ENCODE assay signal across 21 cellular contexts in the genomic region with DNA sequence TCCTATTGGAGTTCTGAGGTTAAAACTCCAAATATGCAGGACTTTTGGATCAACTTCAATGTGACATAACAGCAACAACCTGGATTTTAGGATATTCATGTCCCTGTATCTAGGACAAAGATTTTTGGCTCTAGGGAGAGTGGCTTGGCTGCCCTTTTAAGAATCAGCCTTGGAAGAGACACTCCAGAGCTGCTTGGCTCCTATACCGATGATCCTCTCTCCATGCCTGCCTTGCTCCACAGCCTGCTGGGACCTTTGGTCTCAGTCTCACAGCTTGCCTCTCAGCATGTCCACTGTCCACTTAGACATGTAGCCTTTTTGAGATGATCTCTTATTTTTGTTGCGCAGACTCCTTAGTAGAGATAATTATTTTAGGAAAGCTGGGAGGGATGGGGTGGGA. TPM values are rescaled to one million over a fixed set of nuclear protein-coding genes. Genes with fewer than 3 reads are reported as not detected.
DNase-seq lines count a peak whose midpoint lies in the region; ATAC-seq and TF ChIP-seq lines count a peak whose summit lies in the region.
"Had no signal": no experiment of that assay in that cellular context is flagged by ENCODE, and none has a peak within 500 bp of the region (broad histone marks: within the 10 kb centered on the region; RNA-seq: fewer than 3 reads in every experiment).

No MANE protein-coding gene starts in this region.

- no TSS peak for BruUV-seq in PC-9 (replicated peaks; lab: Mats Ljungman, UMichigan)

- no peak overlapping the region for H2AFZ ChIP-seq in PC-9
- H2AFZ ChIP-seq in hepatocyte, result no peak overlapping the region

- H3F3A ChIP-seq in PC-9 (ENCODE audit: insufficient read depth, low read depth), result peaks cover 16% of the 10 kb centered on the region; the same call in 1 of the 2 replicates

- no peaks in the 10 kb centered on the region for H3K27me3 Mint-ChIP-seq in activated T-cell treated with anti-CD3 and anti-CD28 coated beads, Interleukin-2, amount 50 U/mL, for 72 hours (ENCODE audit: low read depth)

- peaks cover 37% of the 10 kb centered on the region for H3K4me1 Mint-ChIP-seq in activated T-cell treated with anti-CD3 and anti-CD28 coated beads, Interleukin-2, amount 50 U/mL, for 72 hours (ENCODE audit: low read depth)

- H3K4me2 ChIP-seq in PC-9, result no peak overlapping the region
- H3K4me2 ChIP-seq in hepatocyte, result no peak overlapping the region

- H3K4me3 Mint-ChIP-seq in activated T-cell treated with anti-CD3 and anti-CD28 coated beads, Interleukin-2, amount 50 U/mL, for 72 hours, result no peak overlapping the region
- H3K4me3 Mint-ChIP-seq: CD14-positive monocyte had no signal

- no peaks in the 10 kb centered on the region for H3K9me3 Mint-ChIP-seq in activated T-cell treated with anti-CD3 and anti-CD28 coated beads, Interleukin-2, amount 50 U/mL, for 72 hours

- no peaks in the 10 kb centered on the region for H4K20me1 ChIP-seq in PC-9 (ENCODE audit: insufficient read depth)
- no peaks in the 10 kb centered on the region for H4K20me1 ChIP-seq in hepatocyte (ENCODE audit: insufficient read depth, poor library complexity, severe bottlenecking)

- H3K27me3 ChIP-seq in PC-9 (ENCODE audit: insufficient read depth, low read depth) (no peaks in the 10 kb centered on the region), hepatocyte (no peaks in the 10 kb centered on the region), breast epithelium (no peaks in the 10 kb centered on the region)
- H3K27me3 ChIP-seq: SJSA1 had no signal

- TF ChIP-seq CTCF in PC-9 (conservative IDR thresholded peaks at IDR 0.05), result no peak
- no peak for TF ChIP-seq CTCF in hepatocyte (IDR thresholded peaks at IDR 0.05; ENCODE audit: poor library complexity)
- TF ChIP-seq CTCF in breast epithelium (IDR thresholded peaks at IDR 0.05), result no peak

- no peak overlapping the region for H3K27ac Mint-ChIP-seq in activated T-cell treated with anti-CD3 and anti-CD28 coated beads, Interleukin-2, amount 50 U/mL, for 72 hours

- H3K36me3 ChIP-seq in PC-9 (ENCODE audit: low read depth) (no peaks in the 10 kb centered on the region), hepatocyte (replicated peaks; ENCODE audit: insufficient read depth, low read depth) (no peaks in the 10 kb centered on the region), breast epithelium (no peaks in the 10 kb centered on the region)
- H3K36me3 ChIP-seq: SJSA1 had no signal

- H3K4me1 ChIP-seq in PC-9 (replicated peaks; ENCODE audit: insufficient read depth) (peaks cover 19% of the 10 kb centered on the region), hepatocyte (ENCODE audit: insufficient read depth) (no peaks in the 10 kb centered on the region), breast epithelium (no peaks in the 10 kb centered on the region)
- H3K4me1 ChIP-seq: SJSA1 had no signal

- H3K27ac ChIP-seq in PC-9 (0 out of 2 replicates have a peak overlapping the region, but pooled peaks have one; percentile 84), hepatocyte (peak overlapping the region; percentile 39), breast epithelium (no peak overlapping the region)
- H3K27ac ChIP-seq: SJSA1 had no signal

- POLR2A ChIA-PET in PC-9 (lab: Charles Lee; ENCODE audit: unreplicated experiment), result no interaction called here

- TF ChIP-seq POLR2A in breast epithelium (IDR thresholded peaks at IDR 0.05), result no peak

- H3K9me3 ChIP-seq in PC-9 (ENCODE audit: insufficient read depth, low read depth) (no peaks in the 10 kb centered on the region), hepatocyte (ENCODE audit: low read depth) (no peaks in the 10 kb centered on the region), breast epithelium (no peaks in the 10 kb centered on the region)
- H3K9me3 ChIP-seq: SJSA1 had no signal

- WGBS in hepatocyte (ENCODE audit: low lambda C conversion rate, missing lambda C conversion rate), result 94% methylated on average over 2 of the region's 2 CpGs

- H3K79me2 ChIP-seq in PC-9 (ENCODE audit: low read depth), result no peaks in the 10 kb centered on the region
- H3K79me2 ChIP-seq in hepatocyte, result no peaks in the 10 kb centered on the region

- intact Hi-C loops in left ventricle myocardium superior (cut with micrococcal nuclease) (no loop called here), Right ventricle myocardium inferior (cut with DNase I) (loop anchor here (10.0 kb wide), 1 partner anchor 49 kb away; a partner anchor contains a TSS), PC-9 (cut with micrococcal nuclease; ENCODE audit: unreplicated experiment) (no loop called here), breast epithelium (cut with DNase I; ENCODE audit: low total_unique reads) (no loop called here), posterior cingulate gyrus (cut with DNase I) (no loop called here)

- H3K9me2 ChIP-seq in PC-9 (ENCODE audit: insufficient read depth) (no peaks in the 10 kb centered on the region), hepatocyte (replicated peaks; ENCODE audit: insufficient read depth) (no peaks in the 10 kb centered on the region)

- H3K36me3 Mint-ChIP-seq in activated T-cell treated with anti-CD3 and anti-CD28 coated beads, Interleukin-2, amount 50 U/mL, for 72 hours (ENCODE audit: insufficient read depth in 2 of 2), result no peaks in the 10 kb centered on the region

- ATAC-seq in left ventricle myocardium superior, result peak; percentile 47
- no peak for ATAC-seq in Right ventricle myocardium inferior
- no peak for ATAC-seq in activated T-cell treated with anti-CD3 and anti-CD28 coated beads, Interleukin-2, amount 50 U/mL, for 72 hours (replicated peaks in 1 of 2)

- H3K4me3 ChIP-seq in PC-9, result no peak overlapping the region
- H3K4me3 ChIP-seq in hepatocyte, result no peak overlapping the region
- no peak overlapping the region for H3K4me3 ChIP-seq in breast epithelium
- H3K4me3 ChIP-seq: SJSA1 had no signal

- CTCF ChIA-PET in PC-9 (lab: Charles Lee), result interaction anchor here (0.6 kb wide), 1 partner anchor 288 kb away, joined by 4 read pairs; no protein-coding TSS in a partner anchor

- DNase-seq in left ventricle myocardium superior, result no peak
- no peak for DNase-seq in Right ventricle myocardium inferior (ENCODE audit: missing footprints)
- DNase-seq in PC-9, result no peak
- no peak for DNase-seq in hepatocyte (ENCODE audit: low spot score)
- DNase-seq in activated T-cell treated with anti-CD3 and anti-CD28 coated beads, Interleukin-2, amount 50 U/mL, for 72 hours, result no peak
- no peak for DNase-seq in breast epithelium (ENCODE audit: low spot score in 2 of 2)
- DNase-seq in posterior cingulate gyrus, result no peak
- DNase-seq: Calu3; DMS53; H7; NCI-H1417 treated with DMSO at 0.1 percent for 48 hours; NCI-H2029; NCI-H2171; NCI-H446; NCI-H69; NK-92 treated with Interleukin-12 subunit alpha and Interleukin-12 subunit beta, amount 100 ng/mL, for 24 hours; RPMI8226 had no signal

RNA-seq across cellular contexts. Expression of a gene that starts 4.5 kb away (rescaled TPM):
- total RNA-seq in left ventricle myocardium superior (6.2 TPM), Right ventricle myocardium inferior (6.3 TPM), PC-9 (2021) (0.63 and 1.2 TPM in 2 replicates), hepatocyte (0.97 and 2.6 TPM in 2 replicates), breast epithelium (10 to 100 TPM in 1 of 3 donors, 1 to 10 TPM in 2; 1.1 to 11.0 (median 3.3) TPM)
- 0.71 and 0.88 TPM in 2 replicates for polyA plus RNA-seq in hepatocyte
- total RNA-seq in activated T-cell treated with anti-CD3 and anti-CD28 coated beads, Interleukin-2, amount 50 U/mL, for 72 hours, result 10 to 100 TPM; 47.3 to 50.3 TPM
- total RNA-seq: A673, H7 had no signal

RNA-seq across cellular contexts. Expression of a gene that starts 20.0 kb away (rescaled TPM):
- total RNA-seq in left ventricle myocardium superior, result not detected
- total RNA-seq in Right ventricle myocardium inferior, result not detected
- total RNA-seq in PC-9 (2021), result 0.10 TPM in 1 of 2 replicates, not detected in the other
- 22.9 and 23.3 TPM in 2 replicates for total RNA-seq in hepatocyte
- 8.1 and 11.0 TPM in 2 replicates for polyA plus RNA-seq in hepatocyte
- under 1 TPM in 1 of 2 donors, not detected in 1; 0.12 TPM for total RNA-seq in activated T-cell treated with anti-CD3 and anti-CD28 coated beads, Interleukin-2, amount 50 U/mL, for 72 hours
- total RNA-seq in breast epithelium, result 100 to 1,000 TPM in 2 of 3 donors, under 1 TPM in 1; 0.16 to 205 (median 123) TPM
- total RNA-seq: A673, SJSA1 had no signal
- polyA plus RNA-seq: CD14-positive monocyte had no signal

RNA-seq across cellular contexts. Expression of a gene that starts 29.0 kb away (rescaled TPM):
- total RNA-seq in left ventricle myocardium superior, result not detected
- total RNA-seq in Right ventricle myocardium inferior, result not detected
- total RNA-seq in PC-9 (2021), result not detected in 2 replicates
- 0.12 TPM in 1 of 2 replicates, not detected in the other for total RNA-seq in hepatocyte
- polyA plus RNA-seq in hepatocyte, result 1.3 TPM in 1 of 2 replicates, not detected in the other
- total RNA-seq in activated T-cell treated with anti-CD3 and anti-CD28 coated beads, Interleukin-2, amount 50 U/mL, for 72 hours, result 1 to 10 TPM; 3.9 to 5.2 TPM
- total RNA-seq in breast epithelium, result under 1 TPM in 1 of 3 donors, not detected in 2; 0.59 TPM
- total RNA-seq: A673, Calu3, H7, OCI-LY7 had no signal
- polyA plus RNA-seq: CD14-positive monocyte had no signal

RNA-seq across cellular contexts. Expression of a gene that starts 44.0 kb away (rescaled TPM):
- total RNA-seq in left ventricle myocardium superior, result not detected
- total RNA-seq in Right ventricle myocardium inferior, result not detected
- total RNA-seq in PC-9 (2021), result not detected in 2 replicates
- 0.52 and 0.70 TPM in 2 replicates for total RNA-seq in hepatocyte
- polyA plus RNA-seq in hepatocyte, result 0.52 TPM in 1 of 2 replicates, not detected in the other
- total RNA-seq in activated T-cell treated with anti-CD3 and anti-CD28 coated beads, Interleukin-2, amount 50 U/mL, for 72 hours, result not detected
- not detected for total RNA-seq in breast epithelium
- total RNA-seq: A673, Calu3, H7, OCI-LY7, SJSA1 had no signal
- polyA plus RNA-seq: CD14-positive monocyte had no signal

Comparison
In these comparisons a context has a peak if more than half of its experiments do, and no peak if none do; other contexts are left out.
1. H3K27ac ChIP-seq: peak in PC-9 (single experiment) and hepatocyte (single experiment); none in breast epithelium (0 of 2).